ENCODE assay signal across 14 cellular contexts in genomic region chr3:99706410-99706809, GRCh38.
"Had no signal": no experiment of that assay in that cellular context is flagged by ENCODE, and none has a peak within 500 bp of the region (broad histone marks: within the 10 kb centered on the region; RNA-seq: fewer than 3 reads in every experiment).

No MANE protein-coding gene starts in this region.

- H3K36me3 ChIP-seq: esophagus squamous epithelium had no signal

- H3K4me1 ChIP-seq: parathyroid adenoma had no signal

- H3K9me3 ChIP-seq: esophagus squamous epithelium had no signal

- DNase-seq: activated naive CD4-positive, alpha-beta T cell treated with Interleukin-2 at 50 U/mL for 16 hours; activated T-cell treated with anti-CD3 and anti-CD28 coated beads for 4 hours; caudate nucleus; effector CD4-positive, alpha-beta T cell; esophagus squamous epithelium; foreskin melanocyte; retina; stimulated activated CD4-positive, alpha-beta T cell treated with anti-CD3 and anti-CD28 coated beads, Interleukin-2, amount 100 ng/mL, for 48 hours; trophoblast cell had no signal

- H3K4me3 ChIP-seq: coronary artery, esophagus squamous epithelium had no signal

- H3K9ac ChIP-seq: parathyroid adenoma had no signal

- H3K27me3 ChIP-seq: esophagus squamous epithelium had no signal

- H3K79me2 ChIP-seq: parathyroid adenoma had no signal

- H3K27ac ChIP-seq: esophagus squamous epithelium, parathyroid adenoma had no signal

- ATAC-seq: activated CD4-positive, CD25-positive, alpha-beta regulatory T cell treated with anti-CD3 and anti-CD28 coated beads, Interleukin-2, amount 50 U/mL, for 24 hours; activated T-helper 17 cell treated with anti-CD3 and anti-CD28 coated beads, Interleukin-2, amount 50 U/mL, for 72 hours; stimulated activated memory B cell treated with anti-CD40 and anti-IgM and Interleukin-4, amounts not matched to agents 10 μg/mL and 1 μg/mL and 100 μg/mL, for 72 hours had no signal
